ENCODE assay signal across 3 cellular contexts in the genomic region with DNA sequence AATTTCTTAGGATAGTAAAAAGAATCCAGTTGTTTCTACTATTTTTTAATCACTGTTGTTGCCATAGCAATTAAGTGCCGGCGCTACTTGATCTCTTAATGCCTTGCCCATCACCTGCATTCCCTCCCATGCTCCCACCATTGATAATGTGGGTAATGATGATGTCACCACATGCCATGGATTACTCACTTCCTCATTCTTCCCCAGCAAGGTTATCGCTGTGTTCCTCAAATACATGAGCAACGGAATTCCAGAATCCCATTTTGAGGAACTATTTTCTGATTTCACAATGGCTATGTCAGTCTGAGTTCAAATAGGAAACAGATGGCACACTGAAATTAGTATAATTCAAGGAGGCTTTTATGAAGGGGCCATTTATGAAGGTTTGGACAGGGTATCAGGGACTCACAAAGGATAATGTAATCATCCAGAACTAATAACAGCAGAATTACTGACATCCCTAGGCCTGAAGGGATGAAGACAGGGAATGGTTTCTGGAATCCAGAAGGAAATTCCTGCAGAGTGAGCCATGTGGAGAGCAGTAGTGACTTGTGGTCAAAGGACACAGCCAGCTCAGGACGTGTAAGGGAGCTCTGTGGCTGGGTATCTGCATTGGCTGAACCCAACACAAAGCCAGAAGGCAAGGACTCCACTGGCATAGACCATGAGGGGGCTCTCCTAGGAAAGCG.
TF ChIP-seq lines count a peak whose summit lies in the region.
"Not testable (repeated sequence)": the region's sequence is repeated elsewhere in the genome, so short reads cannot be mapped to it uniquely, and the experiment has no call there.

No MANE protein-coding gene starts in this region.

TF ChIP-seq in HCT116, 20 proteins besides CTCF, POLR2A, EP300 and RAD21:
- TF ChIP-seq CEBPB (IDR thresholded peaks at IDR 0.05; ENCODE audit: low read depth) (peak; percentile 80), SP1 (IDR thresholded peaks at IDR 0.05; ENCODE audit: low read depth) (peak; percentile 66; the same call in 1 of the 2 replicates), JUND (IDR thresholded peaks at IDR 0.05) (peak; percentile 62), ELF1 (IDR thresholded peaks at IDR 0.05; ENCODE audit: borderline replicate concordance, low read depth) (peak; percentile 61), CBX3 (IDR thresholded peaks at IDR 0.05; ENCODE audit: low read depth) (peak; percentile 41; the same call in 1 of the 2 replicates), FOSL1 (IDR thresholded peaks at IDR 0.05; ENCODE audit: low read depth) (peak; percentile 84), TCF7L2 (IDR thresholded peaks at IDR 0.05; ENCODE audit: borderline replicate concordance, extremely low read depth, insufficient read depth, insufficient read length) (peak; percentile 59), EGR1 (IDR thresholded peaks at IDR 0.05; ENCODE audit: low read depth) (0 out of 2 replicates have a peak, but pooled peaks have one; percentile 5)
- TF ChIP-seq, protein P1, sequence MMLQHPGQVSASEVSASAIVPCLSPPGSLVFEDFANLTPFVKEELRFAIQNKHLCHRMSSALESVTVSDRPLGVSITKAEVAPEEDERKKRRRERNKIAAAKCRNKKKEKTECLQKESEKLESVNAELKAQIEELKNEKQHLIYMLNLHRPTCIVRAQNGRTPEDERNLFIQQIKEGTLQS (IDR thresholded peaks at IDR 0.05), result peak; percentile 70
- TF ChIP-seq, protein P2, sequence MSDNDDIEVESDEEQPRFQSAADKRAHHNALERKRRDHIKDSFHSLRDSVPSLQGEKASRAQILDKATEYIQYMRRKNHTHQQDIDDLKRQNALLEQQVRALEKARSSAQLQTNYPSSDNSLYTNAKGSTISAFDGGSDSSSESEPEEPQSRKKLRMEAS (IDR thresholded peaks at IDR 0.05), result peak; percentile 72

TF ChIP-seq in SK-N-SH treated with all-trans-retinoic acid at 6 μM for 48 hours, 23 proteins besides CTCF, POLR2A, EP300 and RAD21:
- peak; percentile 83 for TF ChIP-seq ISL1 (CRISPR knock-in tag; IDR thresholded peaks at IDR 0.05)
- TF ChIP-seq, protein P3, sequence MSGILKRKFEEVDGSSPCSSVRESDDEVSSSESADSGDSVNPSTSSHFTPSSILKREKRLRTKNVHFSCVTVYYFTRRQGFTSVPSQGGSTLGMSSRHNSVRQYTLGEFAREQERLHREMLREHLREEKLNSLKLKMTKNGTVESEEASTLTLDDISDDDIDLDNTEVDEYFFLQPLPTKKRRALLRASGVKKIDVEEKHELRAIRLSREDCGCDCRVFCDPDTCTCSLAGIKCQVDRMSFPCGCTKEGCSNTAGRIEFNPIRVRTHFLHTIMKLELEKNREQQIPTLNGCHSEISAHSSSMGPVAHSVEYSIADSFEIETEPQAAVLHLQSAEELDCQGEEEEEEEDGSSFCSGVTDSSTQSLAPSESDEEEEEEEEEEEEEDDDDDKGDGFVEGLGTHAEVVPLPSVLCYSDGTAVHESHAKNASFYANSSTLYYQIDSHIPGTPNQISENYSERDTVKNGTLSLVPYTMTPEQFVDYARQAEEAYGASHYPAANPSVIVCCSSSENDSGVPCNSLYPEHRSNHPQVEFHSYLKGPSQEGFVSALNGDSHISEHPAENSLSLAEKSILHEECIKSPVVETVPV (CRISPR knock-in tag; IDR thresholded peaks at IDR 0.05), result 0 out of 2 replicates have a peak, but pooled peaks have one; percentile 28
- TF ChIP-seq, protein P4, sequence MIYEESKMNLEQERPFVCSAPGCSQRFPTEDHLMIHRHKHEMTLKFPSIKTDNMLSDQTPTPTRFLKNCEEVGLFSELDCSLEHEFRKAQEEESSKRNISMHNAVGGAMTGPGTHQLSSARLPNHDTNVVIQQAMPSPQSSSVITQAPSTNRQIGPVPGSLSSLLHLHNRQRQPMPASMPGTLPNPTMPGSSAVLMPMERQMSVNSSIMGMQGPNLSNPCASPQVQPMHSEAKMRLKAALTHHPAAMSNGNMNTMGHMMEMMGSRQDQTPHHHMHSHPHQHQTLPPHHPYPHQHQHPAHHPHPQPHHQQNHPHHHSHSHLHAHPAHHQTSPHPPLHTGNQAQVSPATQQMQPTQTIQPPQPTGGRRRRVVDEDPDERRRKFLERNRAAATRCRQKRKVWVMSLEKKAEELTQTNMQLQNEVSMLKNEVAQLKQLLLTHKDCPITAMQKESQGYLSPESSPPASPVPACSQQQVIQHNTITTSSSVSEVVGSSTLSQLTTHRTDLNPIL (CRISPR knock-in tag; IDR thresholded peaks at IDR 0.05; ENCODE audit: low read depth), result peak; percentile 87
- peak; percentile 39; the same call in 1 of the 2 replicates for TF ChIP-seq TOX (CRISPR knock-in tag; IDR thresholded peaks at IDR 0.05; ENCODE audit: borderline replicate concordance)
- TF ChIP-seq SNAI2 (CRISPR knock-in tag; IDR thresholded peaks at IDR 0.05), result peak; percentile 59; the same call in 1 of the 2 replicates
- peak; percentile 76; the same call in 1 of the 2 replicates for TF ChIP-seq CSDC2 (CRISPR knock-in tag; IDR thresholded peaks at IDR 0.05)
- TF ChIP-seq, protein P5, sequence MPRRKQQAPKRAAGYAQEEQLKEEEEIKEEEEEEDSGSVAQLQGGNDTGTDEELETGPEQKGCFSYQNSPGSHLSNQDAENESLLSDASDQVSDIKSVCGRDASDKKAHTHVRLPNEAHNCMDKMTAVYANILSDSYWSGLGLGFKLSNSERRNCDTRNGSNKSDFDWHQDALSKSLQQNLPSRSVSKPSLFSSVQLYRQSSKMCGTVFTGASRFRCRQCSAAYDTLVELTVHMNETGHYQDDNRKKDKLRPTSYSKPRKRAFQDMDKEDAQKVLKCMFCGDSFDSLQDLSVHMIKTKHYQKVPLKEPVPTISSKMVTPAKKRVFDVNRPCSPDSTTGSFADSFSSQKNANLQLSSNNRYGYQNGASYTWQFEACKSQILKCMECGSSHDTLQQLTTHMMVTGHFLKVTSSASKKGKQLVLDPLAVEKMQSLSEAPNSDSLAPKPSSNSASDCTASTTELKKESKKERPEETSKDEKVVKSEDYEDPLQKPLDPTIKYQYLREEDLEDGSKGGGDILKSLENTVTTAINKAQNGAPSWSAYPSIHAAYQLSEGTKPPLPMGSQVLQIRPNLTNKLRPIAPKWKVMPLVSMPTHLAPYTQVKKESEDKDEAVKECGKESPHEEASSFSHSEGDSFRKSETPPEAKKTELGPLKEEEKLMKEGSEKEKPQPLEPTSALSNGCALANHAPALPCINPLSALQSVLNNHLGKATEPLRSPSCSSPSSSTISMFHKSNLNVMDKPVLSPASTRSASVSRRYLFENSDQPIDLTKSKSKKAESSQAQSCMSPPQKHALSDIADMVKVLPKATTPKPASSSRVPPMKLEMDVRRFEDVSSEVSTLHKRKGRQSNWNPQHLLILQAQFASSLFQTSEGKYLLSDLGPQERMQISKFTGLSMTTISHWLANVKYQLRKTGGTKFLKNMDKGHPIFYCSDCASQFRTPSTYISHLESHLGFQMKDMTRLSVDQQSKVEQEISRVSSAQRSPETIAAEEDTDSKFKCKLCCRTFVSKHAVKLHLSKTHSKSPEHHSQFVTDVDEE (CRISPR knock-in tag; IDR thresholded peaks at IDR 0.05), result peak; percentile 66; the same call in 1 of the 2 replicates
- peak; percentile 66; the same call in 1 of the 2 replicates for TF ChIP-seq TCF4 (CRISPR knock-in tag; IDR thresholded peaks at IDR 0.05; ENCODE audit: borderline replicate concordance)
- peak; percentile 79 for TF ChIP-seq ZFP3 (CRISPR knock-in tag; IDR thresholded peaks at IDR 0.05)
- peak; percentile 15; the same call in 1 of the 2 replicates for TF ChIP-seq GLIS3 (CRISPR knock-in tag; IDR thresholded peaks at IDR 0.05)

TF ChIP-seq in HepG2, 621 proteins besides CTCF, POLR2A, EP300 and RAD21:
- TF ChIP-seq, protein P1 (CRISPR knock-in tag; IDR thresholded peaks at IDR 0.05), result peak; percentile 67; the same call in 1 of the 2 replicates
- TF ChIP-seq TEAD3 (CRISPR knock-in tag; optimal IDR thresholded peaks at IDR 0.05; ENCODE audit: borderline replicate concordance) (peak; percentile 62), CREB1 (IDR thresholded peaks at IDR 0.05) (peak; percentile 69), ATF7 (IDR thresholded peaks at IDR 0.05) (peak; percentile 94), FOSL2 (CRISPR knock-in tag; IDR thresholded peaks at IDR 0.05) (peak; percentile 66), BCL6 (CRISPR knock-in tag; IDR thresholded peaks at IDR 0.05) (peak; percentile 63), ELF1 (CRISPR knock-in tag; IDR thresholded peaks at IDR 0.05) (peak; percentile 59), RARA (CRISPR knock-in tag; IDR thresholded peaks at IDR 0.05) (peak; percentile 68), ELF3 (CRISPR knock-in tag; IDR thresholded peaks at IDR 0.05) (peak; percentile 43; the same call in 1 of the 2 replicates)
- TF ChIP-seq CREB1, ATF7 (CRISPR knock-in tag; IDR thresholded peaks at IDR 0.05): not testable (repeated sequence)
